In genomic region chr10:60206735-60207134, GRCh38 we compare ENCODE assay signal across 20 cellular contexts.
DNase-seq lines count a peak whose midpoint lies in the region; ATAC-seq and TF ChIP-seq lines count a peak whose summit lies in the region.
"Had no signal": no experiment of that assay in that cellular context is flagged by ENCODE, and none has a peak within 500 bp of the region (broad histone marks: within the 10 kb centered on the region; RNA-seq: fewer than 3 reads in every experiment).

No MANE protein-coding gene starts in this region.

- no peak for ATAC-seq in GM19397 (IDR thresholded peaks at IDR 0.05; ENCODE audit: unreplicated experiment)
- ATAC-seq: stimulated activated naive CD8-positive, alpha-beta T cell treated with anti-CD3 and anti-CD28 coated beads, Interleukin-15, amount 100 ng/mL, for 72 hours; T-helper 17 cell; WTC11 had no signal

- no peaks in the 10 kb centered on the region for H3K36me3 ChIP-seq in adipocyte (ENCODE audit: control insufficient read depth, insufficient read depth, low read length, severe bottlenecking)
- H3K36me3 ChIP-seq: adrenal gland, neutrophil, uterus had no signal

- H3K9me3 ChIP-seq in adipocyte (ENCODE audit: control insufficient read depth, low read length): peaks cover 4% of the 10 kb centered on the region
- H3K9me3 ChIP-seq: adrenal gland, neutrophil, uterus had no signal

- no peaks in the 10 kb centered on the region for H3K27me3 ChIP-seq in adipocyte (replicated peaks; ENCODE audit: control insufficient read depth, insufficient read depth, low read length)
- H3K27me3 ChIP-seq: adrenal gland, neutrophil, uterus had no signal

- H3K9ac ChIP-seq in adipocyte (ENCODE audit: low read length): no peak overlapping the region

- TF ChIP-seq CTCF in LNCaP clone FGC (IDR thresholded peaks at IDR 0.05; ENCODE audit: control insufficient read depth, extremely low read depth, insufficient read depth): no peak
- TF ChIP-seq CTCF in fibroblast of mammary gland (conservative IDR thresholded peaks at IDR 0.05; ENCODE audit: control insufficient read depth, insufficient read depth, low read depth, low read length): no peak

- peak; percentile 53 for DNase-seq in LNCaP clone FGC (ENCODE audit: low read depth)
- DNase-seq in adipocyte (ENCODE audit: low read depth): peak; percentile 34
- DNase-seq in fibroblast of mammary gland (ENCODE audit: low read depth): peak; percentile 68
- DNase-seq in skeletal muscle cell (ENCODE audit: low read depth): peak; percentile 18
- DNase-seq in ecto neural progenitor cell (ENCODE audit: low spot score): no peak
- no peak for DNase-seq in NCI-H774 (lab: John Stamatoyannopoulos, UW)
- DNase-seq: adrenal gland; COR-L47; H9; left cardiac atrium; NCI-H1048; NCI-H2081; NCI-H524 treated with DMSO at 0.1 percent for 48 hours; retina; stimulated activated naive CD8-positive, alpha-beta T cell treated with anti-CD3 and anti-CD28 coated beads, Interleukin-15, amount 100 ng/mL, for 72 hours; T-helper 17 cell had no signal

- H3K4me3 ChIP-seq in LNCaP clone FGC (ENCODE audit: low read depth, low read length) (no peak overlapping the region), adipocyte (ENCODE audit: low read length) (no peak overlapping the region), fibroblast of mammary gland (ENCODE audit: control insufficient read depth, low read depth, low read length) (no peak overlapping the region), skeletal muscle cell (ENCODE audit: low read depth, low read length) (no peak overlapping the region)
- H3K4me3 ChIP-seq: adrenal gland, uterus had no signal

- H3K4me1 ChIP-seq in adipocyte (ENCODE audit: control insufficient read depth, insufficient read depth, low read length): no peaks in the 10 kb centered on the region
- H3K4me1 ChIP-seq: adrenal gland, uterus had no signal

Comparison
In these comparisons a context has a peak if more than half of its experiments do, and no peak if none do; other contexts are left out.
1. DNase-seq: peak in LNCaP clone FGC (single experiment), adipocyte (single experiment), fibroblast of mammary gland (single experiment) and skeletal muscle cell (single experiment); none in ecto neural progenitor cell (single experiment) and NCI-H774 (single experiment).